20 cellular contexts compared by ENCODE assay signal in the genomic region with DNA sequence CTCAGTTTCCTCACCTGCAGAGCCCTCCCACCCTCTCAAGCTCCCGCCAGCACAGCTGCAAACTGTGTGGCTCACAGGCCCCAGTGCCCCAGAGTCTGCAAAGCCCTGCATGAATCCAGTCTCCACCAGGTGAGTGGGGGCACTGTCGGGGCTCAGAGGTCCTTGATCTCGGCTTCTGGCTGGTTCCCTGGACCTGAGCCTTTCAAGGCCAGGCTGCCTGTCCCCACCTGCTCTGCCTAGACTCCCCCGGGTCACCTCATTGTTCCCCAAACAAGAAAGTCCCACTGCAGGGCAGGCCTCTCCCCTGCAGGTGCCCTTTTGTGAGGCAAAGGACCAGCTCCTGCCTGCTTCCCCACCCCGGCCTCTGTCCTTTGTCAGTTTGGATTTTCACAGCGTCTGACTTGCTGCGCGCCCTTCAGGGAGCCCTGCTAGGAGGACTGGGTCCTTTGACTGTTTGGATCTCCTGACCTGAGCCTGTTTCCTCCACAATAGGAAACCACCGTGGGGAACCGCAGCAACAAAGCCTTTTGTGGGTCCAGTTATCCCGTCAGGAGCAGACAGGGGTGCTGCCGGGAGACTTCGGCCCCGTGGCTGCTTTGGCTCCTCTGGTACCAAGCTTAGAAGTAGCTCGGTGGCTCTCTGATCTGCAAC.
DNase-seq lines count a peak whose midpoint lies in the region; ATAC-seq and TF ChIP-seq lines count a peak whose summit lies in the region.
"Had no signal": no experiment of that assay in that cellular context is flagged by ENCODE, and none has a peak within 500 bp of the region (broad histone marks: within the 10 kb centered on the region; RNA-seq: fewer than 3 reads in every experiment).

No MANE protein-coding gene starts in this region.

- no peak overlapping the region for H3K18ac ChIP-seq in mesenchymal stem cell (ENCODE audit: low read depth in 1 of 2, low read length in 2 of 2)

- no peak overlapping the region for H3K14ac ChIP-seq in mesenchymal stem cell (ENCODE audit: low read length in 2 of 2)

- H3K23ac ChIP-seq in mesenchymal stem cell (ENCODE audit: low read length in 2 of 2) = no peak overlapping the region

- H2AFZ ChIP-seq in neural progenitor cell (replicated peaks) (peak overlapping the region; percentile 28), mesenchymal stem cell (ENCODE audit: low read depth, low read length) (no peak overlapping the region), smooth muscle cell (ENCODE audit: low read depth) (no peak overlapping the region)

- peaks cover 21% of the 10 kb centered on the region for H3K4me1 ChIP-seq in neural progenitor cell
- no peaks in the 10 kb centered on the region for H3K4me1 ChIP-seq in mesenchymal stem cell (ENCODE audit: control insufficient read depth, insufficient read depth, low read depth, low read length)
- H3K4me1 ChIP-seq in smooth muscle cell (ENCODE audit: low read depth) = peaks cover 11% of the 10 kb centered on the region

- H3K9ac ChIP-seq in neural progenitor cell = no peak overlapping the region
- H3K9ac ChIP-seq in mesenchymal stem cell (ENCODE audit: low read length) = no peak overlapping the region
- H3K9ac ChIP-seq in smooth muscle cell (ENCODE audit: low read depth) = no peak overlapping the region

- H3K27ac Mint-ChIP-seq in CD14-positive monocyte (peak overlapping the region in 2 of 7 donors; percentile 18 to 40), chondrocyte (ENCODE audit: unreplicated experiment) (no peak overlapping the region), neural progenitor cell (peak overlapping the region; percentile 85)
- H3K27ac Mint-ChIP-seq: dendritic cell treated with granulocyte-macrophage colony-stimulating factor and Interleukin-4, amounts not matched to agents 40 ng/mL and 50 ng/mL, for 4 days had no signal

- intact Hi-C loops in CD14-positive monocyte (cut with micrococcal nuclease) = loop anchor here in 1 of 2 donors (5.0 to 10.0 kb wide), 2 partner anchors 56 to 97 kb away; no protein-coding TSS in a partner anchor

- 79% methylated on average over 15 of the region's 15 CpGs for WGBS in mesenchymal stem cell
- WGBS in smooth muscle cell (ENCODE audit: low lambda C conversion rate) = 81% methylated on average over 15 of the region's 15 CpGs

- H3K27ac ChIP-seq in neural progenitor cell (no peak overlapping the region), mesenchymal stem cell (ENCODE audit: low read length, poor library complexity, severe bottlenecking) (no peak overlapping the region), smooth muscle cell (ENCODE audit: low read depth) (no peak overlapping the region)
- H3K27ac ChIP-seq: epithelial cell of prostate had no signal

- H3K4me1 Mint-ChIP-seq in CD14-positive monocyte (peaks cover 55% of the 10 kb centered on the region), chondrocyte (ENCODE audit: low read depth) (no peaks in the 10 kb centered on the region), neural progenitor cell (peaks cover 29% of the 10 kb centered on the region)

- no peaks in the 10 kb centered on the region for H3K79me1 ChIP-seq in mesenchymal stem cell (replicated peaks; ENCODE audit: low read length, poor library complexity, severe bottlenecking)

- H3K27me3 ChIP-seq in neural progenitor cell (peaks cover 33% of the 10 kb centered on the region), mesenchymal stem cell (ENCODE audit: control insufficient read depth in 1 of 2, insufficient read depth in 1 of 2, low read length in 2 of 2) (peaks cover 0 to 20% of the 10 kb centered on the region in 2 experiments), smooth muscle cell (ENCODE audit: low read depth) (no peaks in the 10 kb centered on the region)

- H2BK12ac ChIP-seq in mesenchymal stem cell (ENCODE audit: low read length in 2 of 2) = no peak overlapping the region

- DNase-seq in AG20443 (ENCODE audit: low spot score) = peak; percentile 7
- DNase-seq in CD14-positive monocyte (ENCODE audit: low spot score) = peak; percentile 21
- DNase-seq in chondrocyte (ENCODE audit: low spot score) = peak; percentile 84
- DNase-seq in neural progenitor cell (ENCODE audit: low spot score) = peak; percentile 58
- DNase-seq in mesenchymal stem cell = no peak
- no peak for DNase-seq in smooth muscle cell (lab: John Stamatoyannopoulos, UW; ENCODE audit: unreplicated experiment)
- no peak for DNase-seq in UCSD-AML1 (lab: John Stamatoyannopoulos, UW; ENCODE audit: unreplicated experiment)
- DNase-seq: activated naive CD4-positive, alpha-beta T cell treated with anti-CD3 and anti-CD28 coated beads, Interleukin-2, amount 50 U/mL, for 16 hours; AML-193; foreskin melanocyte; left colon; NCI-H1092 treated with DMSO at 0.1 percent for 48 hours; NCI-H2081; NCI-H510A treated with DMSO at 0.1 percent for 48 hours; occipital lobe; stimulated activated CD4-positive, alpha-beta T cell treated with anti-CD3 and anti-CD28 coated beads, Interleukin-2, amount 100 ng/mL, for 48 hours; SW 1271 had no signal

- no peak overlapping the region for H3K4me3 Mint-ChIP-seq in CD14-positive monocyte
- H3K4me3 Mint-ChIP-seq in chondrocyte (ENCODE audit: unreplicated experiment) = no peak overlapping the region
- no peak overlapping the region for H3K4me3 Mint-ChIP-seq in neural progenitor cell
- H3K4me3 Mint-ChIP-seq: dendritic cell treated with granulocyte-macrophage colony-stimulating factor and Interleukin-4, amounts not matched to agents 40 ng/mL and 50 ng/mL, for 4 days had no signal

- no peak for ATAC-seq in HG02973 (IDR thresholded peaks at IDR 0.05; ENCODE audit: unreplicated experiment)
- ATAC-seq: left colon had no signal

- no peak overlapping the region for H2BK5ac ChIP-seq in mesenchymal stem cell (ENCODE audit: low read depth, low read length, poor library complexity, severe bottlenecking)

- peaks cover 0 to 4% (median 2%) of the 10 kb centered on the region in 7 donors for H3K9me3 Mint-ChIP-seq in CD14-positive monocyte
- peaks cover 8% of the 10 kb centered on the region for H3K9me3 Mint-ChIP-seq in chondrocyte (ENCODE audit: low read depth)
- peaks cover 3% of the 10 kb centered on the region for H3K9me3 Mint-ChIP-seq in neural progenitor cell
- H3K9me3 Mint-ChIP-seq: dendritic cell treated with granulocyte-macrophage colony-stimulating factor and Interleukin-4, amounts not matched to agents 40 ng/mL and 50 ng/mL, for 4 days had no signal

- no peaks in the 10 kb centered on the region for H4K20me1 ChIP-seq in neural progenitor cell (ENCODE audit: low read depth)
- H4K20me1 ChIP-seq in smooth muscle cell (ENCODE audit: low read depth) = no peaks in the 10 kb centered on the region

- H3K4me3 ChIP-seq in neural progenitor cell = no peak overlapping the region
- no peak overlapping the region for H3K4me3 ChIP-seq in mesenchymal stem cell (ENCODE audit: insufficient read depth in 1 of 2, low read depth in 1 of 2, low read length in 2 of 2)
- H3K4me3 ChIP-seq in smooth muscle cell = no peak overlapping the region

- H3K4me2 ChIP-seq in neural progenitor cell (peak overlapping the region; percentile 71), mesenchymal stem cell (ENCODE audit: low read length, poor library complexity, severe bottlenecking) (no peak overlapping the region), smooth muscle cell (no peak overlapping the region)

- H3K27me3 Mint-ChIP-seq in CD14-positive monocyte (ENCODE audit: low read depth in 3 of 3) (peaks cover 0 to 3% (median 0%) of the 10 kb centered on the region in 3 donors), chondrocyte (ENCODE audit: low read depth) (peaks cover 7% of the 10 kb centered on the region), neural progenitor cell (ENCODE audit: insufficient read depth, low read depth) (peaks cover 5% of the 10 kb centered on the region)

- H3F3A ChIP-seq in neural progenitor cell (ENCODE audit: low read depth) (peaks cover 12% of the 10 kb centered on the region), smooth muscle cell (ENCODE audit: low read depth) (no peaks in the 10 kb centered on the region)

- no peak for TF ChIP-seq CTCF in CD14-positive monocyte (IDR thresholded peaks at IDR 0.05)
- no peak for TF ChIP-seq CTCF in chondrocyte (IDR thresholded peaks at IDR 0.05)
- TF ChIP-seq CTCF in neural progenitor cell (IDR thresholded peaks at IDR 0.05) = no peak
- no peak for TF ChIP-seq CTCF in smooth muscle cell (IDR thresholded peaks at IDR 0.05; ENCODE audit: borderline replicate concordance, insufficient read depth, poor library complexity, severe bottlenecking)

- no peak overlapping the region for H2BK15ac ChIP-seq in mesenchymal stem cell (ENCODE audit: low read depth, poor library complexity, severe bottlenecking)

- H3K79me2 ChIP-seq in neural progenitor cell (ENCODE audit: low read depth) (no peaks in the 10 kb centered on the region), smooth muscle cell (ENCODE audit: low read depth) (no peaks in the 10 kb centered on the region)

- H4K91ac ChIP-seq in mesenchymal stem cell (ENCODE audit: low read length) = no peak overlapping the region

- H2AK5ac ChIP-seq in mesenchymal stem cell (ENCODE audit: low read length, severe bottlenecking) = no peak overlapping the region

- H3K9me3 ChIP-seq in neural progenitor cell (ENCODE audit: low read depth) (no peaks in the 10 kb centered on the region), mesenchymal stem cell (ENCODE audit: control insufficient read depth, low read length) (peaks cover under 1% of the 10 kb centered on the region), smooth muscle cell (replicated peaks; ENCODE audit: low read depth) (no peaks in the 10 kb centered on the region)

- H3K36me3 Mint-ChIP-seq in CD14-positive monocyte = peaks cover 0 to 4% of the 10 kb centered on the region in 2 donors
- no peaks in the 10 kb centered on the region for H3K36me3 Mint-ChIP-seq in chondrocyte (ENCODE audit: low read depth)
- H3K36me3 Mint-ChIP-seq in neural progenitor cell = no peaks in the 10 kb centered on the region

- no peak overlapping the region for H4K8ac ChIP-seq in mesenchymal stem cell (ENCODE audit: low read length)

- H3K36me3 ChIP-seq in neural progenitor cell (no peaks in the 10 kb centered on the region), mesenchymal stem cell (ENCODE audit: control insufficient read depth in 1 of 2, insufficient read depth in 2 of 2, low read depth in 1 of 2, low read length in 2 of 2) (no peaks in the 10 kb centered on the region), smooth muscle cell (ENCODE audit: low read depth) (no peaks in the 10 kb centered on the region)

- no peak overlapping the region for H2BK120ac ChIP-seq in mesenchymal stem cell (ENCODE audit: low read depth, low read length)

- H3K4ac ChIP-seq in mesenchymal stem cell (ENCODE audit: low read depth in 1 of 2, low read length in 2 of 2) = no peak overlapping the region

Comparison
In these comparisons a context has a peak if more than half of its experiments do, and no peak if none do; other contexts are left out.
1. DNase-seq: peak in AG20443 (single experiment), CD14-positive monocyte (single experiment), chondrocyte (single experiment) and neural progenitor cell (single experiment); none in mesenchymal stem cell (single experiment), smooth muscle cell (single experiment) and UCSD-AML1 (single experiment).